Comparison of ENCODE assay signal across 9 cellular contexts in genomic region chr3:15646924-15647511, GRCh38. TPM values are rescaled to one million over a fixed set of nuclear protein-coding genes. Genes with fewer than 3 reads are reported as not detected.
DNase-seq lines count a peak whose midpoint lies in the region; ATAC-seq, FAIRE-seq and TF ChIP-seq lines count a peak whose summit lies in the region.
"Had no signal": no experiment of that assay in that cellular context is flagged by ENCODE, and none has a peak within 500 bp of the region (broad histone marks: within the 10 kb centered on the region; RNA-seq: fewer than 3 reads in every experiment).

No MANE protein-coding gene starts in this region.

- no peak overlapping the region for H3K9ac ChIP-seq in GM12878 (ENCODE audit: control insufficient read depth, insufficient read depth, low read length)

- no peaks in the 10 kb centered on the region for H4K20me1 ChIP-seq in GM12878 (ENCODE audit: control insufficient read depth, insufficient read depth)

- no peaks in the 10 kb centered on the region; a peak in 1 of 4 replicates for H3K36me3 ChIP-seq in GM12878 (ENCODE audit: control insufficient read depth in 2 of 2, insufficient read depth in 2 of 2, low read length in 1 of 2)
- H3K36me3 ChIP-seq: cardiac muscle cell had no signal

- H3K9me3 Mint-ChIP-seq in activated T-cell treated with anti-CD3 and anti-CD28 coated beads, Interleukin-2, amount 50 U/mL, for 24 hours = peaks cover 2% of the 10 kb centered on the region

- peaks cover 2% of the 10 kb centered on the region for H3K36me3 Mint-ChIP-seq in activated T-cell treated with anti-CD3 and anti-CD28 coated beads, Interleukin-2, amount 50 U/mL, for 24 hours (ENCODE audit: low read depth)

- no peaks in the 10 kb centered on the region for H3K27me3 ChIP-seq in GM12878 (replicated peaks in 1 of 2; ENCODE audit: control insufficient read depth in 2 of 2, insufficient read depth in 2 of 2, low read length in 1 of 2)
- H3K27me3 ChIP-seq: cardiac muscle cell had no signal

- peaks cover 38% of the 10 kb centered on the region for H3K4me1 ChIP-seq in GM12878 (ENCODE audit: control insufficient read depth, insufficient read depth, low read length)

- H3K27me3 Mint-ChIP-seq in activated T-cell treated with anti-CD3 and anti-CD28 coated beads, Interleukin-2, amount 50 U/mL, for 24 hours = peaks cover 20% of the 10 kb centered on the region

- no peak for TF ChIP-seq EP300 in GM12878 (IDR thresholded peaks at IDR 0.05; ENCODE audit: borderline replicate concordance in 1 of 2, control insufficient read depth in 1 of 2, low read depth in 2 of 2, low read length in 2 of 2)

- H3K4me3 ChIP-seq in GM12878 = no peak overlapping the region
- H3K4me3 ChIP-seq: cardiac muscle cell had no signal

- peaks cover 7% of the 10 kb centered on the region; the same call in 2 of the 3 replicates for H3K9me3 ChIP-seq in GM12878 (replicated peaks; ENCODE audit: control insufficient read depth, insufficient read depth, low read length)

- in situ Hi-C loops in GM12878 (cut with MboI) = no loop called here

- RAD21 ChIA-PET in GM12878 (lab: Charles Lee; ENCODE audit: unreplicated experiment) = interaction anchor here (0.8 to 3.5 kb wide), 11 partner anchors 8 to 167 kb away, joined by 3 to 22 read pairs (median 5); no protein-coding TSS in a partner anchor

- H3K4me3 Mint-ChIP-seq in activated T-cell treated with anti-CD3 and anti-CD28 coated beads, Interleukin-2, amount 50 U/mL, for 24 hours = peak overlapping the region; percentile 56

- peak; percentile 57 for ATAC-seq in GM12878

- H3K4me2 ChIP-seq in GM12878 (ENCODE audit: control insufficient read depth, insufficient read depth) = peak overlapping the region; percentile 85

- FAIRE-seq in HTR-8/SVneo (lab: Jason Lieb, UNC) (no peak), GM12878 (lab: Jason Lieb, UNC) (no peak), urothelium cell line (lab: Jason Lieb, UNC) (no peak)

- peaks cover 44% of the 10 kb centered on the region for H3K4me1 Mint-ChIP-seq in activated T-cell treated with anti-CD3 and anti-CD28 coated beads, Interleukin-2, amount 50 U/mL, for 24 hours (ENCODE audit: low read depth)

- intact Hi-C loops in GM12878 (cut with micrococcal nuclease; ENCODE audit: unreplicated experiment) = loop anchor here (1.0 to 10.0 kb wide), 2 partner anchors 158 to 868 kb away; partner anchors contain the start of gene RFTN1

- TF ChIP-seq CTCF in GM12878 (IDR thresholded peaks at IDR 0.05 in 2 of 3, conservative IDR thresholded peaks at IDR 0.05 in 1 of 3; ENCODE audit: control insufficient read depth in 2 of 3, extremely low read depth in 1 of 3, insufficient read depth in 1 of 3, low read depth in 3 of 3, low read length in 3 of 3) = no peak

- TF ChIP-seq RAD21 in GM12878 (IDR thresholded peaks at IDR 0.05; ENCODE audit: insufficient read depth, low read depth, low read length) = no peak

- H2AFZ ChIP-seq in GM12878 (ENCODE audit: control insufficient read depth, low read depth, low read length) = no peak overlapping the region

- no peaks in the 10 kb centered on the region for H3K79me2 ChIP-seq in GM12878 (ENCODE audit: control insufficient read depth, insufficient read depth, low read length)

- POLR2A ChIA-PET in GM12878 (lab: Charles Lee) = interaction anchor here (1.3 to 1.9 kb wide), 4 partner anchors 11 to 158 kb away, joined by 3 to 8 read pairs (median 6); no protein-coding TSS in a partner anchor

- no TSS peak for BruUV-seq in GM12878 (replicated peaks; lab: Mats Ljungman, UMichigan)

- H3K27ac ChIP-seq in GM12878 (ENCODE audit: control insufficient read depth, insufficient read depth) = peak overlapping the region; percentile 81
- H3K27ac ChIP-seq: cardiac muscle cell had no signal

- 53% methylated on average over 13 of the region's 13 CpGs for WGBS in GM12878 (ENCODE audit: insufficient coverage, insufficient replicate concordance, low lambda C conversion rate, missing lambda C conversion rate)

- no peak for DNase-seq in activated T-cell treated with anti-CD3 and anti-CD28 coated beads, Interleukin-2, amount 50 U/mL, for 24 hours
- DNase-seq in activated T-cell treated with anti-CD3 and anti-CD28 coated beads, Interleukin-2, amount 50 U/mL, for 48 hours = no peak
- DNase-seq in HTR-8/SVneo (ENCODE audit: insufficient read length, low spot score) (peak; percentile 79), GM12878 (ENCODE audit: low read depth, low spot score) (no peak), kidney tubule cell (ENCODE audit: low spot score) (peak; percentile 96), urothelium cell line (ENCODE audit: low spot score) (peak; percentile 89), GM19240 (ENCODE audit: insufficient read length, low spot score) (no peak)
- no peak for DNase-seq in activated CD8-positive, alpha-beta memory T cell treated with anti-CD3 and anti-CD28 coated beads, Interleukin-2, amount 50 U/mL, for 48 hours

- TF ChIP-seq POLR2A in GM12878 (IDR thresholded peaks at IDR 0.05; ENCODE audit: low read depth, low read length) = no peak

- CTCF ChIA-PET in GM12878 (lab: Yijun Ruan, JAX) = interaction anchor here (1.1 to 5.2 kb wide), 6 partner anchors 9 to 164 kb away, joined by 5 to 35 read pairs (median 7); no protein-coding TSS in a partner anchor

- peak overlapping the region; percentile 61 for H3K27ac Mint-ChIP-seq in activated T-cell treated with anti-CD3 and anti-CD28 coated beads, Interleukin-2, amount 50 U/mL, for 24 hours

- SMC1A ChIA-PET in GM12878 (lab: Charles Lee; ENCODE audit: uncharacterized antibody, unreplicated experiment) = interaction anchor here (0.9 to 6.7 kb wide), 11 partner anchors 10 to 167 kb away, joined by 3 to 61 read pairs (median 5); no protein-coding TSS in a partner anchor

TF ChIP-seq in GM12878, 131 proteins besides CTCF, POLR2A, EP300 and RAD21 (continues in another document):
- TF ChIP-seq BCL3 (IDR thresholded peaks at IDR 0.05; ENCODE audit: borderline replicate concordance, insufficient read depth, low read depth, low read length, poor library complexity, severe bottlenecking) (no peak), DPF2 (IDR thresholded peaks at IDR 0.05) (no peak), ZSCAN29 (IDR thresholded peaks at IDR 0.05) (no peak), ZNF622 (IDR thresholded peaks at IDR 0.05) (no peak), SIN3A (IDR thresholded peaks at IDR 0.05; ENCODE audit: low read depth, low read length) (no peak), EED (IDR thresholded peaks at IDR 0.05; ENCODE audit: low read depth) (no peak), NRF1 (conservative IDR thresholded peaks at IDR 0.05; ENCODE audit: low read depth, low read length) (no peak), GABPA (IDR thresholded peaks at IDR 0.05; ENCODE audit: low read depth) (no peak)

RNA-seq across cellular contexts. Expression of gene BTD, which starts 45.5 kb away (rescaled TPM):
- total RNA-seq in GM12878 (2013; cell fraction: nucleolus; rRNA removed) = 6.9 and 10.1 TPM in 2 replicates
- total RNA-seq in GM12878 (2014; rRNA removed) (4.6 and 5.0 TPM in 2 replicates), GM12878 (2014; rRNA removed; fragmentation: Illumina TruSeq; extraction: Trizol) (2.9 and 3.4 TPM in 2 replicates), GM12878 (2021) (4.0 and 4.5 TPM in 2 replicates)
- polyA plus RNA-seq in GM12878 (2011; ENCODE audit: low read depth) = 6.5 TPM
- polyA plus RNA-seq in GM12878 (2011; rRNA removed) (9.4 and 10.3 TPM in 2 replicates), GM12878 (2014; fragmentation: Illumina TruSeq; extraction: Trizol) (3.9 and 5.6 TPM in 2 replicates), GM12878 (2014; fragmentation: Nextera tagmentation; extraction: Ambion mirVana) (1 to 10 TPM; 6.1 to 9.2 TPM), GM12878 (2014; rRNA removed) (3.5 and 5.7 TPM in 2 replicates), GM12878 (2016; fragmentation: Nextera tagmentation; extraction: Ambion mirVana) (1 to 10 TPM; 4.6 to 5.5 TPM)
- polyA plus RNA-seq in GM12878 (2011; cell fraction: cytosol; rRNA removed) = 9.5 and 11.8 TPM in 2 replicates
- 4.6 and 6.4 TPM in 2 replicates for polyA plus RNA-seq in GM12878 (2011; cell fraction: nucleus; rRNA removed)
- 3.4 and 4.4 TPM in 2 replicates for polyA plus RNA-seq in GM12878 (2012)
- 12.8 and 14.2 TPM in 2 replicates for polyA minus RNA-seq in GM12878 (2011; rRNA and poly(A)+ RNA removed)
- polyA minus RNA-seq in GM12878 (2011; cell fraction: cytosol; rRNA and poly(A)+ RNA removed) = 2.7 and 3.6 TPM in 2 replicates
- polyA minus RNA-seq in GM12878 (2011; cell fraction: nucleus; rRNA and poly(A)+ RNA removed) = 8.3 and 10.5 TPM in 2 replicates

RNA-seq across cellular contexts. Expression of gene HACL1, which starts 45.6 kb away (rescaled TPM):
- 97.4 and 107 TPM in 2 replicates for total RNA-seq in GM12878 (2013; cell fraction: nucleolus; rRNA removed)
- total RNA-seq in GM12878 (2014; rRNA removed) (21.4 and 24.4 TPM in 2 replicates), GM12878 (2014; rRNA removed; fragmentation: Illumina TruSeq; extraction: Trizol) (26.2 and 28.3 TPM in 2 replicates), GM12878 (2021) (23.8 and 27.7 TPM in 2 replicates)
- 13.7 TPM for polyA plus RNA-seq in GM12878 (2011; ENCODE audit: low read depth)
- polyA plus RNA-seq in GM12878 (2011; rRNA removed) (42.6 and 51.2 TPM in 2 replicates), GM12878 (2014; fragmentation: Illumina TruSeq; extraction: Trizol) (24.5 and 28.5 TPM in 2 replicates), GM12878 (2014; fragmentation: Nextera tagmentation; extraction: Ambion mirVana) (10 to 100 TPM; 34.1 to 40.3 TPM), GM12878 (2014; rRNA removed) (18.0 and 19.4 TPM in 2 replicates), GM12878 (2016; fragmentation: Nextera tagmentation; extraction: Ambion mirVana) (10 to 100 TPM; 45.8 to 48.7 TPM)
- 29.7 and 37.3 TPM in 2 replicates for polyA plus RNA-seq in GM12878 (2011; cell fraction: cytosol; rRNA removed)
- polyA plus RNA-seq in GM12878 (2011; cell fraction: nucleus; rRNA removed) = 36.6 and 36.9 TPM in 2 replicates
- polyA plus RNA-seq in GM12878 (2012) = 18.5 and 18.9 TPM in 2 replicates
- 59.0 and 62.4 TPM in 2 replicates for polyA minus RNA-seq in GM12878 (2011; rRNA and poly(A)+ RNA removed)
- 9.0 and 19.4 TPM in 2 replicates for polyA minus RNA-seq in GM12878 (2011; cell fraction: cytosol; rRNA and poly(A)+ RNA removed)
- polyA minus RNA-seq in GM12878 (2011; cell fraction: nucleus; rRNA and poly(A)+ RNA removed) = 72.8 and 89.1 TPM in 2 replicates

Comparison
In these comparisons a context has a peak if more than half of its experiments do, and no peak if none do; other contexts are left out.
1. DNase-seq: peak in HTR-8/SVneo (single experiment), kidney tubule cell (single experiment) and urothelium cell line (single experiment); none in activated T-cell treated with anti-CD3 and anti-CD28 coated beads, Interleukin-2, amount 50 U/mL, for 24 hours (single experiment), activated T-cell treated with anti-CD3 and anti-CD28 coated beads, Interleukin-2, amount 50 U/mL, for 48 hours (0 of 2), GM12878 (single experiment), GM19240 (single experiment) and activated CD8-positive, alpha-beta memory T cell treated with anti-CD3 and anti-CD28 coated beads, Interleukin-2, amount 50 U/mL, for 48 hours (single experiment).